Comparison of ENCODE assay signal across 1 cellular context in the genomic region with DNA sequence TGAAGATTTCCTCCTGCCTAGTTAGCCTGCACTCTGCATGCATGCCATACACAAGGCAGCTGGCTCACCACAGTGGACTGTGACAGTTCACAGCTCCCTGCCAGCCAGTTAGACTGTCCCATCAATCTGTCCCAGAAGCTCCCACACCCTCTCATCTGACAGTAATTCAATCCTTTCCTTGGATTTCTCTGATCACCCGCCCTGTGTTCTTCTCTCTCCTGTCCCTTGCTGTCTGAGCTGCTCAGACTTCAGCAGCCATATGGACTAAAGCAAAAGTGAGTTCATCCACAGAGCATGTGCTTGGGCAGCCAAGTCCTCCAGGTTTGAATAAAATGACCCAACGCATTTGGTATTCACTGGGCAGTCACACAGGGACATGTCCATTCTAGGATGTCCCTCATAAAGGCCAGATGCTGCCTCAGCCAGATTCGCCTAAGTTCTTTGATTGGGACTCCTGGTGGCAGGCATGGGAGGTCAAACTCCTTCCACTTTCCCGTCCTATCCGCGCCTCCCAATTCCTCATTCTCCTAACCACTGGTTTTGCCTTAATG.
TF ChIP-seq lines count a peak whose summit lies in the region.

No MANE protein-coding gene starts in this region.

TF ChIP-seq in WTC11, 78 proteins besides CTCF, POLR2A, EP300 and RAD21 (continued from another document):
- TF ChIP-seq, protein P1, sequence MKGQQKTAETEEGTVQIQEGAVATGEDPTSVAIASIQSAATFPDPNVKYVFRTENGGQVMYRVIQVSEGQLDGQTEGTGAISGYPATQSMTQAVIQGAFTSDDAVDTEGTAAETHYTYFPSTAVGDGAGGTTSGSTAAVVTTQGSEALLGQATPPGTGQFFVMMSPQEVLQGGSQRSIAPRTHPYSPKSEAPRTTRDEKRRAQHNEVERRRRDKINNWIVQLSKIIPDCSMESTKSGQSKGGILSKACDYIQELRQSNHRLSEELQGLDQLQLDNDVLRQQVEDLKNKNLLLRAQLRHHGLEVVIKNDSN (CRISPR knock-in tag; IDR thresholded peaks at IDR 0.05): no peak
- TF ChIP-seq, protein P2, sequence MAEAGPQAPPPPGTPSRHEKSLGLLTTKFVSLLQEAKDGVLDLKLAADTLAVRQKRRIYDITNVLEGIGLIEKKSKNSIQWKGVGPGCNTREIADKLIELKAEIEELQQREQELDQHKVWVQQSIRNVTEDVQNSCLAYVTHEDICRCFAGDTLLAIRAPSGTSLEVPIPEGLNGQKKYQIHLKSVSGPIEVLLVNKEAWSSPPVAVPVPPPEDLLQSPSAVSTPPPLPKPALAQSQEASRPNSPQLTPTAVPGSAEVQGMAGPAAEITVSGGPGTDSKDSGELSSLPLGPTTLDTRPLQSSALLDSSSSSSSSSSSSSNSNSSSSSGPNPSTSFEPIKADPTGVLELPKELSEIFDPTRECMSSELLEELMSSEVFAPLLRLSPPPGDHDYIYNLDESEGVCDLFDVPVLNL (CRISPR knock-in tag; IDR thresholded peaks at IDR 0.05; ENCODE audit: borderline replicate concordance, low read depth): no peak
- TF ChIP-seq TEAD4 (CRISPR knock-in tag; IDR thresholded peaks at IDR 0.05) (no peak), ZNF423 (CRISPR knock-in tag; IDR thresholded peaks at IDR 0.05) (no peak)
